23 cellular contexts compared by ENCODE assay signal in the genomic region with DNA sequence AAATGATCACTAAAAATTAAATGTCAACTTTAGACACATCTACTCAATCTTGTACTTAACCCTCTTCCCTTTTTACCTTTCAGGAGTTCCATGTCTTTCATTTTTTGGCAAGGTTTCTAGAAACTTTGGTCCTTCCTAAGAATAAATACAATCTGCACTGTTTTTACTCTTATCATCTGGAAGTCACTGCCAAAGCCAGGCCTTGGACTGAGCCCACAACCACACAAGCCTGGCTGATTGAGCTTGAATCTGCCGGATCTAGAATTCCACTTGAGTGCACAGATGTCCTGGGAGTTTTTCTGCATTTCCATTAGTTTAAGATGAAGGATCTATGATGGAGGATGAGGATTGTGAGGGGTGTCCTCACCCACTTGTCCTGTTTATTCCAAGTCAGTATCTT.
DNase-seq lines count a peak whose midpoint lies in the region; ATAC-seq, FAIRE-seq and TF ChIP-seq lines count a peak whose summit lies in the region.
"Had no signal": no experiment of that assay in that cellular context is flagged by ENCODE, and none has a peak within 500 bp of the region (broad histone marks: within the 10 kb centered on the region; RNA-seq: fewer than 3 reads in every experiment).

No MANE protein-coding gene starts in this region.

- H3K9ac ChIP-seq in IMR-90 (ENCODE audit: low read depth, low read length): no peak overlapping the region

- TF ChIP-seq CTCF in IMR-90 (conservative IDR thresholded peaks at IDR 0.05; ENCODE audit: low read depth, low read length) (no peak), astrocyte of the cerebellum (IDR thresholded peaks at IDR 0.05; ENCODE audit: low read depth, low read length, missing control alignments) (no peak), fibroblast of the aortic adventitia (IDR thresholded peaks at IDR 0.05; ENCODE audit: insufficient read depth, low read length) (no peak), pancreas (IDR thresholded peaks at IDR 0.05) (no peak)

- no peak for ATAC-seq in IMR-90 (ENCODE audit: low read depth)
- peak; percentile 41 to 77 (median 62) for ATAC-seq in pancreas
- ATAC-seq in GM21526 (IDR thresholded peaks at IDR 0.05; ENCODE audit: low FRiP score, unreplicated experiment): no peak
- ATAC-seq in naive thymus-derived CD4-positive, alpha-beta T cell: no peak
- ATAC-seq: HCT116 had no signal

- no peak overlapping the region for H3K23ac ChIP-seq in IMR-90 (ENCODE audit: low read depth, low read length)

- intact Hi-C loops in IMR-90 (cut with micrococcal nuclease) (no loop called here), pancreas (cut with DNase I) (no loop called here)
- intact Hi-C loops in naive thymus-derived CD4-positive, alpha-beta T cell (cut with micrococcal nuclease): loop anchor here in 1 of 2 donors (5.0 kb wide), 1 partner anchor 176 kb away; a partner anchor contains a TSS

- TF ChIP-seq RAD21 in IMR-90 (IDR thresholded peaks at IDR 0.05; ENCODE audit: low read length): no peak

- BruUV-seq in IMR-90 (replicated peaks; lab: Mats Ljungman, UMichigan): no TSS peak

- no peak overlapping the region for H3K18ac ChIP-seq in IMR-90 (ENCODE audit: low read depth, low read length)

- H3K27ac ChIP-seq in IMR-90 (ENCODE audit: insufficient read depth, low read length) (no peak overlapping the region), pancreas (no peak overlapping the region)
- H3K27ac ChIP-seq in naive thymus-derived CD4-positive, alpha-beta T cell (ENCODE audit: low read depth, low read length): no peak overlapping the region
- H3K27ac ChIP-seq: HL-60 had no signal

- no CpG with 5 or more reads among the region's 1 CpG for WGBS in IMR-90 (ENCODE audit: extremely low coverage in 2 of 2, insufficient read length in 1 of 2), 2 experiments
- 35 to 37% methylated on average over 1 of the region's 1 CpG for WGBS in pancreas, 2 donors

- H3K9me3 Mint-ChIP-seq in naive thymus-derived CD4-positive, alpha-beta T cell: peaks cover 0 to 2% (median 0%) of the 10 kb centered on the region in 11 donors
- H3K9me3 Mint-ChIP-seq: CD4-positive, CD25-positive, alpha-beta regulatory T cell; CD8-positive, alpha-beta memory T cell; HFFc6 had no signal

- no peak overlapping the region for H4K5ac ChIP-seq in IMR-90 (ENCODE audit: low read depth, low read length)

- no peaks in the 10 kb centered on the region for H3K9me3 ChIP-seq in IMR-90 (ENCODE audit: control insufficient read depth, insufficient read depth, low read length)
- H3K9me3 ChIP-seq in pancreas: no peaks in the 10 kb centered on the region
- no peaks in the 10 kb centered on the region for H3K9me3 ChIP-seq in naive thymus-derived CD4-positive, alpha-beta T cell (ENCODE audit: control insufficient read depth in 2 of 3, low read length in 3 of 3)

- peak overlapping the region; percentile 28; the same call in 1 of the 2 replicates for H2AK5ac ChIP-seq in IMR-90 (ENCODE audit: low read depth, low read length)

- dilution Hi-C loops in IMR-90 (cut with HindIII; ENCODE audit: low sequenced_read_pairs, unreplicated experiment): no loop called here

- no peak overlapping the region for H2BK20ac ChIP-seq in IMR-90 (ENCODE audit: low read depth, low read length)

- no peak overlapping the region for H3K56ac ChIP-seq in IMR-90 (ENCODE audit: extremely low read depth, insufficient read depth, low read length)

- H3K27ac Mint-ChIP-seq in naive thymus-derived CD4-positive, alpha-beta T cell: peak overlapping the region in 1 of 9 donors; percentile 21
- H3K27ac Mint-ChIP-seq: B cell; CD4-positive, CD25-positive, alpha-beta regulatory T cell; HFFc6 had no signal

- H3K4me1 Mint-ChIP-seq in naive thymus-derived CD4-positive, alpha-beta T cell: peaks cover 0 to under 1% (median 0%) of the 10 kb centered on the region in 7 donors
- H3K4me1 Mint-ChIP-seq: B cell; CD8-positive, alpha-beta memory T cell had no signal

- H3K27me3 ChIP-seq in IMR-90 (ENCODE audit: control insufficient read depth, insufficient read depth, low read length) (no peaks in the 10 kb centered on the region), pancreas (no peaks in the 10 kb centered on the region)
- H3K27me3 ChIP-seq in naive thymus-derived CD4-positive, alpha-beta T cell (ENCODE audit: control insufficient read depth in 2 of 2, insufficient read depth in 2 of 2, low read length in 2 of 2): no peaks in the 10 kb centered on the region

- H3K36me3 ChIP-seq in IMR-90 (ENCODE audit: control insufficient read depth, insufficient read depth, low read length): peaks cover 9% of the 10 kb centered on the region
- no peaks in the 10 kb centered on the region for H3K36me3 ChIP-seq in pancreas
- H3K36me3 ChIP-seq in naive thymus-derived CD4-positive, alpha-beta T cell (ENCODE audit: control insufficient read depth in 2 of 3, insufficient read depth in 3 of 3, low read length in 3 of 3): peaks cover 0 to 4% (median 0%) of the 10 kb centered on the region in 3 experiments

- H4K8ac ChIP-seq in IMR-90 (ENCODE audit: low read depth in 2 of 2, low read length in 2 of 2): no peak overlapping the region

- no peaks in the 10 kb centered on the region; the same call in 1 of the 2 replicates for H3K9me1 ChIP-seq in IMR-90 (ENCODE audit: insufficient read depth, low read length)

- no peak for TF ChIP-seq POLR2A in IMR-90 (IDR thresholded peaks at IDR 0.05; ENCODE audit: low read depth, low read length)

- H2AFZ ChIP-seq in IMR-90 (replicated peaks; ENCODE audit: low read length, poor library complexity): no peak overlapping the region

- DNase-seq in IMR-90 (no peak), astrocyte of the cerebellum (ENCODE audit: low read depth) (peak; percentile 34), fibroblast of the aortic adventitia (ENCODE audit: low read depth) (peak; percentile 67), pancreas (no peak), RPMI8226 (no peak)
- DNase-seq in naive thymus-derived CD4-positive, alpha-beta T cell: no peak
- DNase-seq: C1 segment of cervical spinal cord; CD4-positive, CD25-positive, alpha-beta regulatory T cell; CD8-positive, alpha-beta memory T cell; COR-L47; DMS 273 treated with DMSO at 0.1 percent for 48 hours; DMS53; DND-41; EL; GOT3; H7; HFFc6 had no signal

- in situ Hi-C loops in IMR-90 (cut with MboI; ENCODE audit: low sequenced_read_pairs) (no loop called here), astrocyte of the cerebellum (cut with HindIII; ENCODE audit: low sequenced_read_pairs) (no loop called here)

- peaks cover 2 to 28% (median 12%) of the 10 kb centered on the region in 5 donors for H3K36me3 Mint-ChIP-seq in naive thymus-derived CD4-positive, alpha-beta T cell

- peaks cover 0 to 7% of the 10 kb centered on the region in 2 experiments; a peak in 1 of 4 replicates for H3K79me1 ChIP-seq in IMR-90 (ENCODE audit: low read depth in 1 of 2, low read length in 2 of 2)

- H2AK9ac ChIP-seq in IMR-90 (replicated peaks; ENCODE audit: low read depth, low read length, poor library complexity): no peak overlapping the region

- H4K91ac ChIP-seq in IMR-90 (ENCODE audit: insufficient read depth, low read depth, low read length): no peak overlapping the region

- FAIRE-seq in pancreas (lab: Jason Lieb, UNC): no peak
- FAIRE-seq: GM12892, GM18507 had no signal

- no peak overlapping the region for H2BK15ac ChIP-seq in IMR-90 (ENCODE audit: low read depth, low read length)

- H3K14ac ChIP-seq in IMR-90 (replicated peaks; ENCODE audit: low read depth, low read length): no peak overlapping the region

- no peak overlapping the region for H3K4ac ChIP-seq in IMR-90 (ENCODE audit: low read depth, low read length)

- POLR2A ChIA-PET in IMR-90 (lab: Charles Lee; ENCODE audit: unreplicated experiment): no interaction called here
- POLR2A ChIA-PET in naive thymus-derived CD4-positive, alpha-beta T cell (lab: Charles Lee): no interaction called here

- H2BK120ac ChIP-seq in IMR-90 (ENCODE audit: low read depth, low read length): no peak overlapping the region

- H3K4me1 ChIP-seq in IMR-90 (ENCODE audit: control insufficient read depth, insufficient read depth, low read length) (no peaks in the 10 kb centered on the region; the same call in 1 of the 2 replicates), pancreas (peaks cover 0 to 6% (median 0%) of the 10 kb centered on the region in 3 donors)
- H3K4me1 ChIP-seq in naive thymus-derived CD4-positive, alpha-beta T cell (ENCODE audit: control insufficient read depth in 2 of 2, insufficient read depth in 2 of 2, low read length in 2 of 2): no peaks in the 10 kb centered on the region

- no peaks in the 10 kb centered on the region for H3K27me3 Mint-ChIP-seq in naive thymus-derived CD4-positive, alpha-beta T cell
- H3K27me3 Mint-ChIP-seq: B cell; CD4-positive, CD25-positive, alpha-beta regulatory T cell; CD8-positive, alpha-beta memory T cell had no signal

- no peak overlapping the region for H2BK5ac ChIP-seq in IMR-90 (ENCODE audit: low read depth, low read length, poor library complexity, severe bottlenecking)

- no peaks in the 10 kb centered on the region for H4K20me1 ChIP-seq in IMR-90 (ENCODE audit: insufficient read depth, low read length)

- no peak overlapping the region for H3K4me3 Mint-ChIP-seq in naive thymus-derived CD4-positive, alpha-beta T cell
- H3K4me3 Mint-ChIP-seq: B cell; CD4-positive, CD25-positive, alpha-beta regulatory T cell; CD8-positive, alpha-beta memory T cell; HFFc6 had no signal

- CTCF ChIA-PET in IMR-90 (lab: Yijun Ruan, JAX): no interaction called here
- CTCF ChIA-PET in naive thymus-derived CD4-positive, alpha-beta T cell (lab: Charles Lee): interaction anchor here (0.7 to 1.8 kb wide), 2 partner anchors 172 to 176 kb away, joined by 4 to 5 read pairs; no protein-coding TSS in a partner anchor

- no peak overlapping the region for H3K4me2 ChIP-seq in IMR-90 (ENCODE audit: low read depth, low read length)

- no peak overlapping the region for H3K4me3 ChIP-seq in IMR-90 (ENCODE audit: insufficient read depth, low read depth, low read length)
- H3K4me3 ChIP-seq in astrocyte of the cerebellum (ENCODE audit: low read depth, low read length): no peak overlapping the region
- H3K4me3 ChIP-seq in fibroblast of the aortic adventitia (ENCODE audit: low read depth, low read length): no peak overlapping the region
- no peak overlapping the region for H3K4me3 ChIP-seq in pancreas
- H3K4me3 ChIP-seq in naive thymus-derived CD4-positive, alpha-beta T cell (ENCODE audit: low read length): no peak overlapping the region

TF ChIP-seq in IMR-90, 13 proteins besides CTCF, POLR2A, EP300 and RAD21 (continues in another document):
- TF ChIP-seq CHD1 (IDR thresholded peaks at IDR 0.05; ENCODE audit: low read depth, low read length) (no peak), MAFK (IDR thresholded peaks at IDR 0.05; ENCODE audit: low read depth, low read length) (no peak), BHLHE40 (IDR thresholded peaks at IDR 0.05; ENCODE audit: low read depth, low read length) (no peak), CEBPB (IDR thresholded peaks at IDR 0.05; ENCODE audit: low read depth, low read length) (no peak)
- TF ChIP-seq, protein P1, sequence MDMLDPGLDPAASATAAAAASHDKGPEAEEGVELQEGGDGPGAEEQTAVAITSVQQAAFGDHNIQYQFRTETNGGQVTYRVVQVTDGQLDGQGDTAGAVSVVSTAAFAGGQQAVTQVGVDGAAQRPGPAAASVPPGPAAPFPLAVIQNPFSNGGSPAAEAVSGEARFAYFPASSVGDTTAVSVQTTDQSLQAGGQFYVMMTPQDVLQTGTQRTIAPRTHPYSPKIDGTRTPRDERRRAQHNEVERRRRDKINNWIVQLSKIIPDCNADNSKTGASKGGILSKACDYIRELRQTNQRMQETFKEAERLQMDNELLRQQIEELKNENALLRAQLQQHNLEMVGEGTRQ (IDR thresholded peaks at IDR 0.05; ENCODE audit: low read depth, low read length): no peak

Comparison
In these comparisons a context has a peak if more than half of its experiments do, and no peak if none do; other contexts are left out.
1. ATAC-seq: peak in pancreas (4 of 4); none in IMR-90 (single experiment), GM21526 (single experiment) and naive thymus-derived CD4-positive, alpha-beta T cell (single experiment).
2. DNase-seq: peak in astrocyte of the cerebellum (single experiment) and fibroblast of the aortic adventitia (single experiment); none in IMR-90 (single experiment), pancreas (0 of 6), RPMI8226 (single experiment) and naive thymus-derived CD4-positive, alpha-beta T cell (0 of 9).